In genomic region chr2:119469661-119470297, GRCh38 we compare ENCODE assay signal across 1 cellular context.
TF ChIP-seq lines count a peak whose summit lies in the region.

No MANE protein-coding gene starts in this region.

TF ChIP-seq in HepG2, 621 proteins besides CTCF, POLR2A, EP300 and RAD21 (continued from another document and continues in another):
- no peak for TF ChIP-seq REST (IDR thresholded peaks at IDR 0.05; ENCODE audit: borderline replicate concordance in 1 of 2, low read depth in 1 of 2, low read length in 2 of 2)
- no peak for TF ChIP-seq ZKSCAN5 (CRISPR knock-in tag; IDR thresholded peaks at IDR 0.05)
- no peak for TF ChIP-seq NFKBIZ (CRISPR knock-in tag; IDR thresholded peaks at IDR 0.05)
- no peak for TF ChIP-seq BRF2 (CRISPR knock-in tag; IDR thresholded peaks at IDR 0.05)
- TF ChIP-seq ARHGAP35 (CRISPR knock-in tag; IDR thresholded peaks at IDR 0.05; ENCODE audit: borderline replicate concordance), result no peak
- no peak for TF ChIP-seq TRAFD1 (CRISPR knock-in tag; IDR thresholded peaks at IDR 0.05; ENCODE audit: borderline replicate concordance)
- TF ChIP-seq TEAD2 (CRISPR knock-in tag; IDR thresholded peaks at IDR 0.05), result no peak
- no peak for TF ChIP-seq ZBTB4 (CRISPR knock-in tag; IDR thresholded peaks at IDR 0.05; ENCODE audit: borderline replicate concordance)
- no peak for TF ChIP-seq SMARCE1 (IDR thresholded peaks at IDR 0.05; ENCODE audit: borderline replicate concordance)
- TF ChIP-seq ZBTB46 (CRISPR knock-in tag; IDR thresholded peaks at IDR 0.05; ENCODE audit: borderline replicate concordance), result no peak
- no peak for TF ChIP-seq AKAP8 (CRISPR knock-in tag; IDR thresholded peaks at IDR 0.05)
- peak; percentile 64; the same call in 1 of the 2 replicates for TF ChIP-seq SOX5 (CRISPR knock-in tag; IDR thresholded peaks at IDR 0.05; ENCODE audit: borderline replicate concordance)
- TF ChIP-seq ATF5 (CRISPR knock-in tag; IDR thresholded peaks at IDR 0.05; ENCODE audit: low read depth), result no peak
- TF ChIP-seq ZNF224 (CRISPR knock-in tag; IDR thresholded peaks at IDR 0.05), result no peak
- no peak for TF ChIP-seq TOPORS (CRISPR knock-in tag; IDR thresholded peaks at IDR 0.05)
- TF ChIP-seq AHR (CRISPR knock-in tag; IDR thresholded peaks at IDR 0.05), result no peak
- no peak for TF ChIP-seq SNAPC4 (CRISPR knock-in tag; IDR thresholded peaks at IDR 0.05)
- no peak for TF ChIP-seq FOXO4 (CRISPR knock-in tag; conservative IDR thresholded peaks at IDR 0.05)
- no peak for TF ChIP-seq NFKB2 (CRISPR knock-in tag; IDR thresholded peaks at IDR 0.05; ENCODE audit: borderline replicate concordance)
- TF ChIP-seq ZMYM2 (CRISPR knock-in tag; IDR thresholded peaks at IDR 0.05), result no peak
- TF ChIP-seq ZNF777 (CRISPR knock-in tag; IDR thresholded peaks at IDR 0.05), result no peak
- TF ChIP-seq SCMH1 (CRISPR knock-in tag; IDR thresholded peaks at IDR 0.05; ENCODE audit: borderline replicate concordance), result no peak
- 0 out of 2 replicates have a peak, but pooled peaks have one; percentile 23 for TF ChIP-seq ZNF331 (CRISPR knock-in tag; IDR thresholded peaks at IDR 0.05)
- TF ChIP-seq HNRNPUL1 (IDR thresholded peaks at IDR 0.05; ENCODE audit: low read depth, low read length), result no peak
- TF ChIP-seq DR1 (CRISPR knock-in tag; IDR thresholded peaks at IDR 0.05), result no peak
- TF ChIP-seq U2AF1 (optimal IDR thresholded peaks at IDR 0.05; ENCODE audit: low read depth, low read length), result no peak
- no peak for TF ChIP-seq ZNF333 (CRISPR knock-in tag; IDR thresholded peaks at IDR 0.05; ENCODE audit: borderline replicate concordance)
- TF ChIP-seq MTA3 (CRISPR knock-in tag; IDR thresholded peaks at IDR 0.05), result no peak
- TF ChIP-seq ZNF570 (CRISPR knock-in tag; IDR thresholded peaks at IDR 0.05; ENCODE audit: borderline replicate concordance), result no peak
- TF ChIP-seq JUNB (CRISPR knock-in tag; IDR thresholded peaks at IDR 0.05; ENCODE audit: borderline replicate concordance), result no peak
- no peak for TF ChIP-seq GABPB1 (CRISPR knock-in tag; IDR thresholded peaks at IDR 0.05)
- TF ChIP-seq PAX8 (CRISPR knock-in tag; IDR thresholded peaks at IDR 0.05; ENCODE audit: borderline replicate concordance), result no peak
- no peak for TF ChIP-seq CREB3 (CRISPR knock-in tag; IDR thresholded peaks at IDR 0.05)
- TF ChIP-seq KDM4B (CRISPR knock-in tag; IDR thresholded peaks at IDR 0.05), result no peak
- TF ChIP-seq SALL1 (CRISPR knock-in tag; IDR thresholded peaks at IDR 0.05), result no peak; the same call in 1 of the 2 replicates
- TF ChIP-seq KLF12 (CRISPR knock-in tag; IDR thresholded peaks at IDR 0.05; ENCODE audit: borderline replicate concordance), result no peak
- TF ChIP-seq ZNF589 (CRISPR knock-in tag; conservative IDR thresholded peaks at IDR 0.05), result no peak
- no peak for TF ChIP-seq ZNF138 (CRISPR knock-in tag; IDR thresholded peaks at IDR 0.05; ENCODE audit: low read depth)
- TF ChIP-seq SNRNP70 (IDR thresholded peaks at IDR 0.05; ENCODE audit: low read depth, low read length), result no peak
- TF ChIP-seq HIC2 (CRISPR knock-in tag; IDR thresholded peaks at IDR 0.05; ENCODE audit: low read depth), result no peak; the same call in 1 of the 2 replicates
